In the genomic region with DNA sequence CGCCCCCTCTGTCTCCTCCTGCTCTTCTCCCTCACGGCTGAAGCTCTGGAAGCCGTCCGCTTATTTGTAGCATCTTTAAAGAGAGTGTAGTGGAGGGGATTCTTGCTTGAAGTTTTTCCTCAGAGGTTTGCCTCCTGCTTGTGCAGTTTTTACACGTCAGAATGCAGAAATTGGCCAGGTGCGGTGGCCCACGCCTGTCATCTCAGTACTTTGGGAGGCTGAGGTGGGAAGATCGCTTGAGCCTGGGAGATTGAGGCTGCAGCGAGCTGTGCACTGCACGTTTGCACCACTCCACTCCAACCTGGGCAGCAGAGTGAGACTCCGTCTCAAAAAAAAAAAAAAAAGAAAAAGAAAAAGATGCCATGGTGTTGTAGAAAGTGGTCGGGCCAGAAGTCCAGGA, we compare ENCODE assay signal across 9 cellular contexts.
"Had no signal": no experiment of that assay in that cellular context is flagged by ENCODE, and none has a peak within 500 bp of the region (broad histone marks: within the 10 kb centered on the region; RNA-seq: fewer than 3 reads in every experiment).

No MANE protein-coding gene starts in this region.

- DNase-seq: GM23248, GOT3, H7, H9, HCEC 1CT, HFFc6 had no signal

- H3K27ac Mint-ChIP-seq: GM23338, HFFc6 had no signal

- H3K4me3 ChIP-seq: GM23248, GM23338, HAP-1 had no signal

- H3K9me3 Mint-ChIP-seq: GM23338, H9, HFFc6 had no signal

- H2AFZ ChIP-seq: GM23248, GM23338 had no signal

- H3K9ac ChIP-seq: GM23248 had no signal

- H3K27ac ChIP-seq: GM23248 had no signal

- H3K4me2 ChIP-seq: GM23338 had no signal

- H3K4me3 Mint-ChIP-seq: GM23338, H9, HFFc6 had no signal

- ATAC-seq: GM23338, HCT116 had no signal

- H3K9me3 ChIP-seq: HAP-1 had no signal
